In the genomic region with DNA sequence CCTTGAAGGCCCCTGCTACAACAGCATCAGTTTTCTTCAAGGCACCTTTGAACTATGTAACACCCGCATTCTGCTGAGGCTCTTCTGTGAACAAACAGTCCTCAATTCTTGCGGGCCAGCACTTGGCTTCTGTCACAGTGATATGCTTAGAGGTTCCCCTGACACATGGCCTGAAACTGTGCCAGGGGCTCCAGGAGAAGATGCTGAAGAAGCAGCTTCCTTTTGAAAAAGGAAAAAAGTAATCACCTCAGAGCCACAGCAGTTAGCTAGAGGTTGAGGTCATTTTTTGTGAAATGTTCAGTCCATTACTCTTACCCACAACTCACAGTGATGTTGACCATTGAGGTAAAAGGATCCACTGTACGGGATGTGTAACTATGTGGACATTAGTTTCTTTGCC, we compare ENCODE assay signal across 11 cellular contexts.
A peak's percentile ranks its signal among the peaks of the same experiment; 100 is the strongest.
DNase-seq lines count a peak whose midpoint lies in the region; ATAC-seq and TF ChIP-seq lines count a peak whose summit lies in the region.
"Had no signal": no experiment of that assay in that cellular context is flagged by ENCODE, and none has a peak within 500 bp of the region (broad histone marks: within the 10 kb centered on the region; RNA-seq: fewer than 3 reads in every experiment).

No MANE protein-coding gene starts in this region.

- peak overlapping the region; percentile 98 to 100 for H3K4me3 Mint-ChIP-seq in activated T-cell treated with anti-CD3 and anti-CD28 coated beads, Interleukin-2, amount 50 U/mL, for 72 hours
- H3K4me3 Mint-ChIP-seq in activated CD8-positive, alpha-beta T cell treated with anti-CD3 and anti-CD28 coated beads for 36 hours: peak overlapping the region; percentile 34
- H3K4me3 Mint-ChIP-seq in stimulated activated naive CD8-positive, alpha-beta T cell treated with anti-CD3 and anti-CD28 coated beads, Interleukin-15, amount 100 ng/mL, for 72 hours: peak overlapping the region; percentile 34 to 85

- intact Hi-C loops in activated CD8-positive, alpha-beta T cell treated with anti-CD3 and anti-CD28 coated beads for 36 hours (cut with micrococcal nuclease): no loop called here
- intact Hi-C loops in left ventricle myocardium superior (cut with micrococcal nuclease): loop anchor here (10.0 kb wide), 1 partner anchor 72 kb away; no protein-coding TSS in a partner anchor
- intact Hi-C loops in esophagus squamous epithelium (cut with DNase I): no loop called here

- peaks cover 0 to 15% (median 0%) of the 10 kb centered on the region in 4 donors for H3K27me3 ChIP-seq in esophagus squamous epithelium
- H3K27me3 ChIP-seq: colonic mucosa had no signal

- no peaks in the 10 kb centered on the region for H3K36me3 ChIP-seq in esophagus squamous epithelium
- H3K36me3 ChIP-seq: BLaER1, colonic mucosa had no signal

- peaks cover 28% of the 10 kb centered on the region for H3K4me1 Mint-ChIP-seq in activated T-cell treated with anti-CD3 and anti-CD28 coated beads, Interleukin-2, amount 50 U/mL, for 72 hours (ENCODE audit: low read depth)
- peaks cover 26% of the 10 kb centered on the region for H3K4me1 Mint-ChIP-seq in activated CD8-positive, alpha-beta T cell treated with anti-CD3 and anti-CD28 coated beads for 36 hours (ENCODE audit: low read depth)
- peaks cover 25% of the 10 kb centered on the region for H3K4me1 Mint-ChIP-seq in stimulated activated naive CD8-positive, alpha-beta T cell treated with anti-CD3 and anti-CD28 coated beads, Interleukin-15, amount 100 ng/mL, for 72 hours

- H3K4me3 ChIP-seq in esophagus squamous epithelium: no peak overlapping the region
- H3K4me3 ChIP-seq: BLaER1, colonic mucosa had no signal

- no peak overlapping the region for H3K27ac Mint-ChIP-seq in activated T-cell treated with anti-CD3 and anti-CD28 coated beads, Interleukin-2, amount 50 U/mL, for 72 hours
- peak overlapping the region; percentile 85 for H3K27ac Mint-ChIP-seq in activated CD8-positive, alpha-beta T cell treated with anti-CD3 and anti-CD28 coated beads for 36 hours
- H3K27ac Mint-ChIP-seq in stimulated activated naive CD8-positive, alpha-beta T cell treated with anti-CD3 and anti-CD28 coated beads, Interleukin-15, amount 100 ng/mL, for 72 hours: no peak overlapping the region

- 64 to 78% methylated on average over 3 of the region's 3 CpGs for WGBS in esophagus squamous epithelium, 2 donors

- no peaks in the 10 kb centered on the region for H3K9me3 Mint-ChIP-seq in activated T-cell treated with anti-CD3 and anti-CD28 coated beads, Interleukin-2, amount 50 U/mL, for 72 hours
- no peaks in the 10 kb centered on the region for H3K9me3 Mint-ChIP-seq in activated CD8-positive, alpha-beta T cell treated with anti-CD3 and anti-CD28 coated beads for 36 hours
- H3K9me3 Mint-ChIP-seq in stimulated activated naive CD8-positive, alpha-beta T cell treated with anti-CD3 and anti-CD28 coated beads, Interleukin-15, amount 100 ng/mL, for 72 hours: no peaks in the 10 kb centered on the region

- DNase-seq in activated T-cell treated with anti-CD3 and anti-CD28 coated beads, Interleukin-2, amount 50 U/mL, for 72 hours: peak; percentile 19 to 26
- DNase-seq in activated T-cell treated with anti-CD3 and anti-CD28 coated beads, Interleukin-2, amount 50 U/mL, for 1 hour: no peak
- peak; percentile 58 for DNase-seq in activated CD8-positive, alpha-beta T cell treated with anti-CD3 and anti-CD28 coated beads for 36 hours
- DNase-seq in left ventricle myocardium superior (peak; percentile 79), esophagus squamous epithelium (lab: John Stamatoyannopoulos, UW) (no peak), NCI-H524 treated with DMSO at 0.1 percent for 48 hours (lab: John Stamatoyannopoulos, UW) (no peak)
- DNase-seq in stimulated activated naive CD8-positive, alpha-beta T cell treated with anti-CD3 and anti-CD28 coated beads, Interleukin-15, amount 100 ng/mL, for 72 hours: no peak
- DNase-seq: colonic mucosa, NCI-H69 had no signal

- TF ChIP-seq CTCF in activated CD8-positive, alpha-beta T cell treated with anti-CD3 and anti-CD28 coated beads for 36 hours (IDR thresholded peaks at IDR 0.05): no peak
- TF ChIP-seq CTCF in esophagus squamous epithelium (IDR thresholded peaks at IDR 0.05): no peak

- H3K27ac ChIP-seq in esophagus squamous epithelium: peak overlapping the region in 2 of 4 donors; percentile 34 to 59
- H3K27ac ChIP-seq: BLaER1, colonic mucosa had no signal

- H3K36me3 Mint-ChIP-seq in activated T-cell treated with anti-CD3 and anti-CD28 coated beads, Interleukin-2, amount 50 U/mL, for 72 hours (ENCODE audit: insufficient read depth in 2 of 2): peaks cover 11 to 14% of the 10 kb centered on the region in 2 donors
- H3K36me3 Mint-ChIP-seq in activated CD8-positive, alpha-beta T cell treated with anti-CD3 and anti-CD28 coated beads for 36 hours (ENCODE audit: low read depth): peaks cover 11% of the 10 kb centered on the region

- no peak for TF ChIP-seq POLR2A in esophagus squamous epithelium (IDR thresholded peaks at IDR 0.05)

- no peaks in the 10 kb centered on the region for H3K27me3 Mint-ChIP-seq in activated T-cell treated with anti-CD3 and anti-CD28 coated beads, Interleukin-2, amount 50 U/mL, for 72 hours (ENCODE audit: low read depth)
- H3K27me3 Mint-ChIP-seq in activated CD8-positive, alpha-beta T cell treated with anti-CD3 and anti-CD28 coated beads for 36 hours: no peaks in the 10 kb centered on the region
- no peaks in the 10 kb centered on the region for H3K27me3 Mint-ChIP-seq in stimulated activated naive CD8-positive, alpha-beta T cell treated with anti-CD3 and anti-CD28 coated beads, Interleukin-15, amount 100 ng/mL, for 72 hours

- POLR2A ChIA-PET in activated CD8-positive, alpha-beta T cell treated with anti-CD3 and anti-CD28 coated beads for 36 hours (lab: Charles Lee): interaction anchor here (3.3 kb wide), 1 partner anchor 85 kb away, joined by 18 read pairs; no protein-coding TSS in a partner anchor

- no peak for ATAC-seq in activated T-cell treated with anti-CD3 and anti-CD28 coated beads, Interleukin-2, amount 50 U/mL, for 72 hours (replicated peaks in 1 of 2)
- no peak for ATAC-seq in activated CD8-positive, alpha-beta T cell treated with anti-CD3 and anti-CD28 coated beads for 36 hours
- ATAC-seq in left ventricle myocardium superior: peak; percentile 9
- no peak for ATAC-seq in stimulated activated naive CD8-positive, alpha-beta T cell treated with anti-CD3 and anti-CD28 coated beads, Interleukin-15, amount 100 ng/mL, for 72 hours
- ATAC-seq in GM18519 (IDR thresholded peaks at IDR 0.05; ENCODE audit: low FRiP score, unreplicated experiment): no peak

- peaks cover 0 to 40% (median 23%) of the 10 kb centered on the region in 3 donors for H3K4me1 ChIP-seq in esophagus squamous epithelium
- H3K4me1 ChIP-seq: colonic mucosa had no signal

- H3K9me3 ChIP-seq in esophagus squamous epithelium: no peaks in the 10 kb centered on the region
- H3K9me3 ChIP-seq: BLaER1, colonic mucosa had no signal

- CTCF ChIA-PET in activated CD8-positive, alpha-beta T cell treated with anti-CD3 and anti-CD28 coated beads for 36 hours (lab: Charles Lee): interaction anchor here (2.3 to 2.7 kb wide), 3 partner anchors 82 to 131 kb away, joined by 12 to 16 read pairs (median 12); no protein-coding TSS in a partner anchor

Comparison
In these comparisons a context has a peak if more than half of its experiments do, and no peak if none do; other contexts are left out.
1. DNase-seq: peak in activated T-cell treated with anti-CD3 and anti-CD28 coated beads, Interleukin-2, amount 50 U/mL, for 72 hours (2 of 2), activated CD8-positive, alpha-beta T cell treated with anti-CD3 and anti-CD28 coated beads for 36 hours (single experiment) and left ventricle myocardium superior (single experiment); none in activated T-cell treated with anti-CD3 and anti-CD28 coated beads, Interleukin-2, amount 50 U/mL, for 1 hour (single experiment), stimulated activated naive CD8-positive, alpha-beta T cell treated with anti-CD3 and anti-CD28 coated beads, Interleukin-15, amount 100 ng/mL, for 72 hours (0 of 2), esophagus squamous epithelium (single experiment) and NCI-H524 treated with DMSO at 0.1 percent for 48 hours (single experiment).
2. H3K4me3 Mint-ChIP-seq: peak in every context shown above with its lines; median percentile 99 in activated T-cell treated with anti-CD3 and anti-CD28 coated beads, Interleukin-2, amount 50 U/mL, for 72 hours; 60 in stimulated activated naive CD8-positive, alpha-beta T cell treated with anti-CD3 and anti-CD28 coated beads, Interleukin-15, amount 100 ng/mL, for 72 hours; 34 in activated CD8-positive, alpha-beta T cell treated with anti-CD3 and anti-CD28 coated beads for 36 hours.